Comparison of ENCODE assay signal across 15 cellular contexts in the genomic region with DNA sequence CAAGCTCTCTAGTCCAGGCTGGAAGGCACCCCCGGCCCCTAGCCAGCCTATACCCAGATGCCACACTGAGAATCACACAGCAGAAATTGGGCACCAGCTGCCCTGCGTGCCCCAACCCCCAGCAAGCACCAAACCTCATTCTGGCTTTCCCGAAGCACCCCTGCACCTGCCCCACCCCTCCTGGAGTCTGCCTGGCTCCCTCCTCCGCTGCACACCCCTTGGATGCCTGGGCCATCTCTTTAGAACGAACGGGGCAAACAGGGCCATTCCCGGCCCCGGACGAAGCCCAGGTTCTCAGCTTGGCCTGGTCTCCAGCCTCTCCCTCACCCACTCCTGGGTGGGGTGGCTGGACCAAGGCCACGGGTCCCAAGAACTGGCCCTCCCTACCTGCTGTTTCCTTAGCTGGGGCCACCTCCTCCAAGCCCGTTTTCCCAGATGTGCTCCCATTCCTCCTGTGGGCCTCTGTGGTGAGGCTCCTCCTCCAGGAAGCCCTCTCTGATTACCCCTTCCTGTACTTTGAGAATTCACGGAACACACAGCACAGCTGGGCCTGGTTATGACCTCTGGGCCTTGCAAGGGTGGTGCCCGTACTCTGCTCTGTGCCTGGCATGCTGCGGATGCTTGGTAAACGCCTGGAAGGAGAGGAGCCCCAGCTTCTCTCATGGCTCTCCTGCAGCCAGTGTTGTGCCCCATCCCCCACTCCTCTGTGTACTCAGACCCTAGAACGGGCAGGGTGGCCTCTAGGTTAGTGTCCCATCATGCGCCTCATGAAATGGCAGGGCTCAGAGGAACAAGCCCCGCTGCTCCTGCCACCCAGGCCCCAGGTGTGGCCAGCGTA. TPM values are rescaled to one million over a fixed set of nuclear protein-coding genes. Genes with fewer than 3 reads are reported as not detected.
DNase-seq lines count a peak whose midpoint lies in the region; ATAC-seq and TF ChIP-seq lines count a peak whose summit lies in the region.
"Had no signal": no experiment of that assay in that cellular context is flagged by ENCODE, and none has a peak within 500 bp of the region (broad histone marks: within the 10 kb centered on the region; RNA-seq: fewer than 3 reads in every experiment).

No MANE protein-coding gene starts in this region.

- H3K27ac ChIP-seq in BLaER1 treated with 17β-estradiol and CSF1 and Interleukin-3, amounts not matched to agents 10 nM and 100 nM: peak overlapping the region in 6 of 11 experiments; percentile 6 to 72 (median 44); a peak in 9 of 22 replicates
- H3K27ac ChIP-seq in RWPE2 (ENCODE audit: poor library complexity, severe bottlenecking) (peak overlapping the region; percentile 35), gastrocnemius medialis (peak overlapping the region; percentile 12 to 52 (median 24))
- H3K27ac ChIP-seq: colonic mucosa had no signal

- H3K4me1 Mint-ChIP-seq in natural killer cell treated with Interleukin-12 subunit alpha and Interleukin-12 subunit beta and Interleukin-15 and Interleukin-18, amount 100 ng/mL, for 72 hours (ENCODE audit: low read depth in 2 of 2): peaks cover 0 to 14% of the 10 kb centered on the region in 2 donors

- in situ Hi-C loops in gastrocnemius medialis (cut with MboI; ENCODE audit: low sequenced_read_pairs in 4 of 4): no loop called here

- TF ChIP-seq CTCF in RWPE2 (IDR thresholded peaks at IDR 0.05; ENCODE audit: poor library complexity, severe bottlenecking) (no peak), gastrocnemius medialis (IDR thresholded peaks at IDR 0.05 in 4 of 5, conservative IDR thresholded peaks at IDR 0.05 in 1 of 5) (no peak)

- H3K4me3 Mint-ChIP-seq in natural killer cell treated with Interleukin-12 subunit alpha and Interleukin-12 subunit beta and Interleukin-15 and Interleukin-18, amount 100 ng/mL, for 72 hours: no peak overlapping the region

- DNase-seq in RWPE2 (ENCODE audit: low spot score) (peak; percentile 55), left ventricle myocardium superior (peak; percentile 27), gastrocnemius medialis (peak in 1 of 2 donors; percentile 11)
- DNase-seq in stimulated activated naive CD4-positive, alpha-beta T cell (lab: John Stamatoyannopoulos, UW): no peak
- DNase-seq in natural killer cell treated with Interleukin-12 subunit alpha and Interleukin-12 subunit beta and Interleukin-15 and Interleukin-18, amount 100 ng/mL, for 72 hours (ENCODE audit: low spot score): no peak
- DNase-seq: activated CD4-positive, alpha-beta T cell treated with anti-CD3 and anti-CD28 coated beads for 4 hours; activated T-cell treated with anti-CD3 and anti-CD28 coated beads, Interleukin-2, amount 50 U/mL, for 48 hours; colonic mucosa; DND-41; hippocampal formation; NCI-H1694; NCI-H524 treated with DMSO at 0.1 percent for 48 hours had no signal

- ATAC-seq in RWPE2 (ENCODE audit: low read depth) (no peak), left ventricle myocardium superior (no peak), gastrocnemius medialis (no peak), HG03378 (IDR thresholded peaks at IDR 0.05; ENCODE audit: unreplicated experiment) (no peak), GM21723 (IDR thresholded peaks at IDR 0.05; ENCODE audit: unreplicated experiment) (no peak)
- no peak for ATAC-seq in natural killer cell treated with Interleukin-12 subunit alpha and Interleukin-12 subunit beta and Interleukin-15 and Interleukin-18, amount 100 ng/mL, for 72 hours

- H3K4me1 ChIP-seq in BLaER1 treated with 17β-estradiol and CSF1 and Interleukin-3, amounts not matched to agents 10 nM and 100 nM: peaks cover 45 to 73% (median 52%) of the 10 kb centered on the region in 10 experiments
- H3K4me1 ChIP-seq in RWPE2 (ENCODE audit: insufficient read depth, poor library complexity, severe bottlenecking) (peaks cover 18% of the 10 kb centered on the region), gastrocnemius medialis (peaks cover 44 to 55% of the 10 kb centered on the region in 2 donors)

- no peak overlapping the region; a peak in 1 of 20 replicates for H3K4me3 ChIP-seq in BLaER1 treated with 17β-estradiol and CSF1 and Interleukin-3, amounts not matched to agents 10 nM and 100 nM
- no peak overlapping the region for H3K4me3 ChIP-seq in RWPE2 (ENCODE audit: severe bottlenecking)
- H3K4me3 ChIP-seq in gastrocnemius medialis: no peak overlapping the region
- H3K4me3 ChIP-seq: colonic mucosa had no signal

- peak overlapping the region; percentile 62 to 93 (median 81) for H3K4me2 ChIP-seq in BLaER1 treated with 17β-estradiol and CSF1 and Interleukin-3, amounts not matched to agents 10 nM and 100 nM

- H3K9me3 Mint-ChIP-seq in natural killer cell treated with Interleukin-12 subunit alpha and Interleukin-12 subunit beta and Interleukin-15 and Interleukin-18, amount 100 ng/mL, for 72 hours: no peaks in the 10 kb centered on the region

- H3K27me3 Mint-ChIP-seq in natural killer cell treated with Interleukin-12 subunit alpha and Interleukin-12 subunit beta and Interleukin-15 and Interleukin-18, amount 100 ng/mL, for 72 hours: no peaks in the 10 kb centered on the region

- H4K20me1 ChIP-seq in BLaER1 treated with 17β-estradiol and CSF1 and Interleukin-3, amounts not matched to agents 10 nM and 100 nM: peaks cover 9 to 84% (median 46%) of the 10 kb centered on the region in 11 experiments; a peak in 21 of 22 replicates

- no peaks in the 10 kb centered on the region for H3K9me3 ChIP-seq in BLaER1 treated with 17β-estradiol and CSF1 and Interleukin-3, amounts not matched to agents 10 nM and 100 nM (replicated peaks in 1 of 11)
- H3K9me3 ChIP-seq in RWPE2 (ENCODE audit: severe bottlenecking) (no peaks in the 10 kb centered on the region), gastrocnemius medialis (no peaks in the 10 kb centered on the region)
- H3K9me3 ChIP-seq: colonic mucosa had no signal

- H3K9ac ChIP-seq in BLaER1 treated with 17β-estradiol and CSF1 and Interleukin-3, amounts not matched to agents 10 nM and 100 nM: peak overlapping the region in 7 of 11 experiments; percentile 16 to 62 (median 51); a peak in 11 of 22 replicates

- no peak for TF ChIP-seq POLR2A in gastrocnemius medialis (IDR thresholded peaks at IDR 0.05)

- no peak overlapping the region for H3K27ac Mint-ChIP-seq in natural killer cell treated with Interleukin-12 subunit alpha and Interleukin-12 subunit beta and Interleukin-15 and Interleukin-18, amount 100 ng/mL, for 72 hours

- peaks cover 0 to 11% (median 0%) of the 10 kb centered on the region in 11 experiments; a peak in 4 of 22 replicates for H3K36me3 ChIP-seq in BLaER1 treated with 17β-estradiol and CSF1 and Interleukin-3, amounts not matched to agents 10 nM and 100 nM
- H3K36me3 ChIP-seq in RWPE2 (ENCODE audit: low read depth): no peaks in the 10 kb centered on the region
- H3K36me3 ChIP-seq in gastrocnemius medialis: no peaks in the 10 kb centered on the region
- H3K36me3 ChIP-seq: colonic mucosa had no signal

- H3K36me3 Mint-ChIP-seq in natural killer cell treated with Interleukin-12 subunit alpha and Interleukin-12 subunit beta and Interleukin-15 and Interleukin-18, amount 100 ng/mL, for 72 hours: no peaks in the 10 kb centered on the region

- no peaks in the 10 kb centered on the region for H3K27me3 ChIP-seq in BLaER1 treated with 17β-estradiol and CSF1 and Interleukin-3, amounts not matched to agents 10 nM and 100 nM
- H3K27me3 ChIP-seq in RWPE2 (ENCODE audit: insufficient read depth, poor library complexity, severe bottlenecking): no peaks in the 10 kb centered on the region
- no peaks in the 10 kb centered on the region for H3K27me3 ChIP-seq in gastrocnemius medialis
- H3K27me3 ChIP-seq: colonic mucosa had no signal

- intact Hi-C loops in left ventricle myocardium superior (cut with micrococcal nuclease): no loop called here
- intact Hi-C loops in gastrocnemius medialis (cut with DNase I; ENCODE audit: low total_unique reads): no loop called here

RNA-seq across cellular contexts. Expression of a gene that starts 21.4 kb away (rescaled TPM):
- total RNA-seq in left ventricle myocardium superior: 17.0 TPM
- total RNA-seq in gastrocnemius medialis: 10 to 100 TPM; 44.2 to 50.1 (median 46.1) TPM
- total RNA-seq in natural killer cell treated with Interleukin-12 subunit alpha and Interleukin-12 subunit beta and Interleukin-15 and Interleukin-18, amount 100 ng/mL, for 72 hours: 10 to 100 TPM; 26.3 to 29.2 TPM

Comparison
In these comparisons a context has a peak if more than half of its experiments do, and no peak if none do; other contexts are left out.
1. DNase-seq: peak in RWPE2 (single experiment) and left ventricle myocardium superior (single experiment); none in stimulated activated naive CD4-positive, alpha-beta T cell (0 of 6) and natural killer cell treated with Interleukin-12 subunit alpha and Interleukin-12 subunit beta and Interleukin-15 and Interleukin-18, amount 100 ng/mL, for 72 hours (single experiment).
2. Peak in every context shown above with its lines, with median percentiles within 50 percentile points of each other: H3K27ac ChIP-seq.